In the genomic region with DNA sequence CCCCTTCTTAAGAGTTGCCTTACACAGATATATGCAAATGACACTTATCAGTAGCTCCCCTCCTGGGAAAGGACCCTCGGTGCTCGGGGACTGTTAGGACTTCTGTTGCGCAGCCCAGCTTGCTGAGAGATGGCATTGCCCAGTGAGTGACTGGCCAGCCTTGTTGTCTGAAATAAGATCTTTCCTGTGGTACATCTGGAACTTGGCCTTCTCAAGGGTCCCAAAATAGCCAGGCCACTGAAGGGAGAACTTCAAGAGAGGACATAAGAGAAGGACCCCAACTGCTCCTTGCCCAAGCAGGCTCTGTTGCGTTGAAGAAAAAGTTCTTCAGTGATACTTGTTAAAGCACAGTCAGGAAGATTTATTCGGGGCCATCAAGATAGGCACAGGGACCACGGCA, we compare ENCODE assay signal across 2 cellular contexts.
TF ChIP-seq lines count a peak whose summit lies in the region.

No MANE protein-coding gene starts in this region.

TF ChIP-seq in SK-N-SH, 30 proteins besides CTCF, POLR2A, EP300 and RAD21 (continued from another document):
- TF ChIP-seq, protein P1, sequence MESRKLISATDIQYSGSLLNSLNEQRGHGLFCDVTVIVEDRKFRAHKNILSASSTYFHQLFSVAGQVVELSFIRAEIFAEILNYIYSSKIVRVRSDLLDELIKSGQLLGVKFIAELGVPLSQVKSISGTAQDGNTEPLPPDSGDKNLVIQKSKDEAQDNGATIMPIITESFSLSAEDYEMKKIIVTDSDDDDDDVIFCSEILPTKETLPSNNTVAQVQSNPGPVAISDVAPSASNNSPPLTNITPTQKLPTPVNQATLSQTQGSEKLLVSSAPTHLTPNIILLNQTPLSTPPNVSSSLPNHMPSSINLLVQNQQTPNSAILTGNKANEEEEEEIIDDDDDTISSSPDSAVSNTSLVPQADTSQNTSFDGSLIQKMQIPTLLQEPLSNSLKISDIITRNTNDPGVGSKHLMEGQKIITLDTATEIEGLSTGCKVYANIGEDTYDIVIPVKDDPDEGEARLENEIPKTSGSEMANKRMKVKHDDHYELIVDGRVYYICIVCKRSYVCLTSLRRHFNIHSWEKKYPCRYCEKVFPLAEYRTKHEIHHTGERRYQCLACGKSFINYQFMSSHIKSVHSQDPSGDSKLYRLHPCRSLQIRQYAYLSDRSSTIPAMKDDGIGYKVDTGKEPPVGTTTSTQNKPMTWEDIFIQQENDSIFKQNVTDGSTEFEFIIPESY (IDR thresholded peaks at IDR 0.05; ENCODE audit: borderline replicate concordance, low read depth): no peak
- TF ChIP-seq GABPA (IDR thresholded peaks at IDR 0.05; ENCODE audit: low read depth) (no peak), NRF1 (IDR thresholded peaks at IDR 0.05; ENCODE audit: low read depth, low read length) (no peak), POLR2AphosphoS5 (IDR thresholded peaks at IDR 0.05; ENCODE audit: low read depth, low read length) (no peak), YY1 (IDR thresholded peaks at IDR 0.05; ENCODE audit: low read depth) (no peak), ELF1 (IDR thresholded peaks at IDR 0.05) (no peak), RFX5 (IDR thresholded peaks at IDR 0.05; ENCODE audit: low read length) (no peak)

TF ChIP-seq in SK-N-SH treated with all-trans-retinoic acid at 6 μM for 48 hours, 23 proteins besides CTCF, POLR2A, EP300 and RAD21 (continued from another document):
- TF ChIP-seq, protein P2, sequence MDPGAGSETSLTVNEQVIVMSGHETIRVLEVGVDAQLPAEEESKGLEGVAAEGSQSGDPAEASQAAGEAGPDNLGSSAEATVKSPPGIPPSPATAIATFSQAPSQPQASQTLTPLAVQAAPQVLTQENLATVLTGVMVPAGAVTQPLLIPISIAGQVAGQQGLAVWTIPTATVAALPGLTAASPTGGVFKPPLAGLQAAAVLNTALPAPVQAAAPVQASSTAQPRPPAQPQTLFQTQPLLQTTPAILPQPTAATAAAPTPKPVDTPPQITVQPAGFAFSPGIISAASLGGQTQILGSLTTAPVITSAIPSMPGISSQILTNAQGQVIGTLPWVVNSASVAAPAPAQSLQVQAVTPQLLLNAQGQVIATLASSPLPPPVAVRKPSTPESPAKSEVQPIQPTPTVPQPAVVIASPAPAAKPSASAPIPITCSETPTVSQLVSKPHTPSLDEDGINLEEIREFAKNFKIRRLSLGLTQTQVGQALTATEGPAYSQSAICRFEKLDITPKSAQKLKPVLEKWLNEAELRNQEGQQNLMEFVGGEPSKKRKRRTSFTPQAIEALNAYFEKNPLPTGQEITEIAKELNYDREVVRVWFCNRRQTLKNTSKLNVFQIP (CRISPR knock-in tag; IDR thresholded peaks at IDR 0.05; ENCODE audit: borderline replicate concordance, low read depth): no peak
- TF ChIP-seq ZNF70 (CRISPR knock-in tag; IDR thresholded peaks at IDR 0.05) (no peak), TCF4 (CRISPR knock-in tag; IDR thresholded peaks at IDR 0.05; ENCODE audit: borderline replicate concordance) (no peak)
- TF ChIP-seq, protein P3, sequence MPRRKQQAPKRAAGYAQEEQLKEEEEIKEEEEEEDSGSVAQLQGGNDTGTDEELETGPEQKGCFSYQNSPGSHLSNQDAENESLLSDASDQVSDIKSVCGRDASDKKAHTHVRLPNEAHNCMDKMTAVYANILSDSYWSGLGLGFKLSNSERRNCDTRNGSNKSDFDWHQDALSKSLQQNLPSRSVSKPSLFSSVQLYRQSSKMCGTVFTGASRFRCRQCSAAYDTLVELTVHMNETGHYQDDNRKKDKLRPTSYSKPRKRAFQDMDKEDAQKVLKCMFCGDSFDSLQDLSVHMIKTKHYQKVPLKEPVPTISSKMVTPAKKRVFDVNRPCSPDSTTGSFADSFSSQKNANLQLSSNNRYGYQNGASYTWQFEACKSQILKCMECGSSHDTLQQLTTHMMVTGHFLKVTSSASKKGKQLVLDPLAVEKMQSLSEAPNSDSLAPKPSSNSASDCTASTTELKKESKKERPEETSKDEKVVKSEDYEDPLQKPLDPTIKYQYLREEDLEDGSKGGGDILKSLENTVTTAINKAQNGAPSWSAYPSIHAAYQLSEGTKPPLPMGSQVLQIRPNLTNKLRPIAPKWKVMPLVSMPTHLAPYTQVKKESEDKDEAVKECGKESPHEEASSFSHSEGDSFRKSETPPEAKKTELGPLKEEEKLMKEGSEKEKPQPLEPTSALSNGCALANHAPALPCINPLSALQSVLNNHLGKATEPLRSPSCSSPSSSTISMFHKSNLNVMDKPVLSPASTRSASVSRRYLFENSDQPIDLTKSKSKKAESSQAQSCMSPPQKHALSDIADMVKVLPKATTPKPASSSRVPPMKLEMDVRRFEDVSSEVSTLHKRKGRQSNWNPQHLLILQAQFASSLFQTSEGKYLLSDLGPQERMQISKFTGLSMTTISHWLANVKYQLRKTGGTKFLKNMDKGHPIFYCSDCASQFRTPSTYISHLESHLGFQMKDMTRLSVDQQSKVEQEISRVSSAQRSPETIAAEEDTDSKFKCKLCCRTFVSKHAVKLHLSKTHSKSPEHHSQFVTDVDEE (CRISPR knock-in tag; IDR thresholded peaks at IDR 0.05): no peak
- TF ChIP-seq, protein P4, sequence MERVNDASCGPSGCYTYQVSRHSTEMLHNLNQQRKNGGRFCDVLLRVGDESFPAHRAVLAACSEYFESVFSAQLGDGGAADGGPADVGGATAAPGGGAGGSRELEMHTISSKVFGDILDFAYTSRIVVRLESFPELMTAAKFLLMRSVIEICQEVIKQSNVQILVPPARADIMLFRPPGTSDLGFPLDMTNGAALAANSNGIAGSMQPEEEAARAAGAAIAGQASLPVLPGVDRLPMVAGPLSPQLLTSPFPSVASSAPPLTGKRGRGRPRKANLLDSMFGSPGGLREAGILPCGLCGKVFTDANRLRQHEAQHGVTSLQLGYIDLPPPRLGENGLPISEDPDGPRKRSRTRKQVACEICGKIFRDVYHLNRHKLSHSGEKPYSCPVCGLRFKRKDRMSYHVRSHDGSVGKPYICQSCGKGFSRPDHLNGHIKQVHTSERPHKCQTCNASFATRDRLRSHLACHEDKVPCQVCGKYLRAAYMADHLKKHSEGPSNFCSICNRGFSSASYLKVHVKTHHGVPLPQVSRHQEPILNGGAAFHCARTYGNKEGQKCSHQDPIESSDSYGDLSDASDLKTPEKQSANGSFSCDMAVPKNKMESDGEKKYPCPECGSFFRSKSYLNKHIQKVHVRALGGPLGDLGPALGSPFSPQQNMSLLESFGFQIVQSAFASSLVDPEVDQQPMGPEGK (CRISPR knock-in tag; IDR thresholded peaks at IDR 0.05; ENCODE audit: borderline replicate concordance): no peak
